In the genomic region with DNA sequence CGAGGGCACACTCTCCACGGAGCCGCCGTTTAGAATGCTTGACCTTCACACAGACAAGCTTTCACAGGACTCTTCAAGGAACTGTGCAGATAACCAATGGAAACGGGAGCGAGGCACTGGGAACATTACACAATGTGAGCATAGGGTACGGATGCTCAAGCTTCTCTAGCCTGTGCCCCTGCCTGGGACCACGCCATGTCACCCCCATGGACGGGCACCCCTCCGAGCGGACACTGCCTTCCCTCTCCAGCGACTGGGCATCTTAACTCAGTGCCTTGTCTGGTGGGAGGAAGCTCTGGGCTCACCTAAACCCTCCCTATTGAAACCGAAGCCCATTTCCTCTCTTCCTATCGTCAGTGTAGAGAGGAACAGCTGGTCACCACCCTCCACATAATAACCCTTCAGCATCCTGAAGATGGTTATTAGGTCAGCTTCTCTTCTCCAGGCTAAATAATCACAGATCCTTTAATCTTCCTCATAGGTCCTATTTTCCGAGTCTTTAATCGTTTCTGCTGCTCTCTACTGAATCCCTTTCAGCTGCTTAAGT, we compare ENCODE assay signal across 1 cellular context.
TF ChIP-seq lines count a peak whose summit lies in the region.

No MANE protein-coding gene starts in this region.

TF ChIP-seq in K562, 482 proteins besides CTCF, POLR2A, EP300 and RAD21 (continued from another document):
- TF ChIP-seq ZNF24 (IDR thresholded peaks at IDR 0.05), result no peak
- TF ChIP-seq SPI1 (IDR thresholded peaks at IDR 0.05; ENCODE audit: borderline replicate concordance, low read depth, low read length), result peak; percentile 53; the same call in 1 of the 2 replicates
- no peak for TF ChIP-seq ZNF134 (CRISPR knock-in tag; conservative IDR thresholded peaks at IDR 0.05)
